In genomic region chr20:52204136-52204535, GRCh38 we compare ENCODE assay signal across 26 cellular contexts. TPM values are rescaled to one million over a fixed set of nuclear protein-coding genes. Genes with fewer than 3 reads are reported as not detected.
DNase-seq lines count a peak whose midpoint lies in the region; ATAC-seq, FAIRE-seq and TF ChIP-seq lines count a peak whose summit lies in the region.
"Had no signal": no experiment of that assay in that cellular context is flagged by ENCODE, and none has a peak within 500 bp of the region (broad histone marks: within the 10 kb centered on the region; RNA-seq: fewer than 3 reads in every experiment).

No MANE protein-coding gene starts in this region.

- peak; percentile 20 for DNase-seq in CMK (ENCODE audit: low read depth)
- DNase-seq in HTR-8/SVneo (ENCODE audit: insufficient read length, low spot score): no peak
- peak; percentile 29 for DNase-seq in RWPE1 (ENCODE audit: low spot score)
- peak; percentile 2 for DNase-seq in fibroblast of mammary gland (ENCODE audit: low read depth)
- no peak for DNase-seq in activated naive CD4-positive, alpha-beta T cell treated with anti-CD3 and anti-CD28 coated beads for 36 hours
- no peak for DNase-seq in stimulated activated CD4-positive, alpha-beta T cell treated with anti-CD3 and anti-CD28 coated beads, Interleukin-12 subunit alpha, Interleukin-12 subunit beta, amount 100 ng/mL, for 4 hours
- no peak for DNase-seq in anterior cingulate cortex (lab: John Stamatoyannopoulos, UW)
- DNase-seq: activated CD4-positive, alpha-beta T cell treated with anti-CD3 and anti-CD28 coated beads for 4 hours; activated T-cell treated with anti-CD3 and anti-CD28 coated beads for 4 hours; amygdala; DMS153; hypothalamus; immature natural killer cell; Karpas-422; left cardiac atrium; mucosa of descending colon; NCI-H446 treated with DMSO at 0.1 percent for 48 hours; substantia nigra; trophoblast cell had no signal

- TF ChIP-seq CTCF in RWPE1 (conservative IDR thresholded peaks at IDR 0.05; ENCODE audit: low read depth): no peak
- no peak for TF ChIP-seq CTCF in fibroblast of mammary gland (conservative IDR thresholded peaks at IDR 0.05; ENCODE audit: control insufficient read depth, insufficient read depth, low read depth, low read length)

- H3K36me3 Mint-ChIP-seq in activated naive CD4-positive, alpha-beta T cell treated with anti-CD3 and anti-CD28 coated beads for 36 hours (ENCODE audit: low read depth): no peaks in the 10 kb centered on the region
- H3K36me3 Mint-ChIP-seq: activated naive CD4-positive, alpha-beta T cell treated with anti-CD3 and anti-CD28 coated beads, Interleukin-2, amount 50 U/mL, for 72 hours; immature natural killer cell; natural killer cell treated with Interleukin-12 subunit alpha and Interleukin-12 subunit beta and Interleukin-15 and Interleukin-18, amount 100 ng/mL, for 72 hours; stimulated activated memory B cell treated with anti-CD40 and anti-IgM and Interleukin-4, amounts not matched to agents 10 μg/mL and 1 μg/mL and 100 μg/mL, for 72 hours had no signal

- no peak overlapping the region for H3K4me3 ChIP-seq in fibroblast of mammary gland (ENCODE audit: control insufficient read depth, low read depth, low read length)
- H3K4me3 ChIP-seq: BLaER1 treated with 17β-estradiol and CSF1 and Interleukin-3, amounts not matched to agents 10 nM and 100 nM; mucosa of descending colon had no signal

- POLR2A ChIA-PET in RWPE1 (lab: Yijun Ruan, JAX; ENCODE audit: low non-redundant PET): interaction anchor here (0.6 kb wide), 1 partner anchor 25 kb away, joined by 3 read pairs; no protein-coding TSS in a partner anchor

- no peak overlapping the region for H3K27ac ChIP-seq in RWPE1
- H3K27ac ChIP-seq: BLaER1 treated with 17β-estradiol and CSF1 and Interleukin-3, amounts not matched to agents 10 nM and 100 nM; VCaP had no signal

- H3K27me3 Mint-ChIP-seq in activated naive CD4-positive, alpha-beta T cell treated with anti-CD3 and anti-CD28 coated beads for 36 hours (ENCODE audit: low read depth): peaks cover 3% of the 10 kb centered on the region

- intact Hi-C loops in activated naive CD4-positive, alpha-beta T cell treated with anti-CD3 and anti-CD28 coated beads for 36 hours (cut with micrococcal nuclease): no loop called here

- H3K27ac Mint-ChIP-seq in activated naive CD4-positive, alpha-beta T cell treated with anti-CD3 and anti-CD28 coated beads for 36 hours: no peak overlapping the region
- H3K27ac Mint-ChIP-seq: activated naive CD4-positive, alpha-beta T cell treated with anti-CD3 and anti-CD28 coated beads, Interleukin-2, amount 50 U/mL, for 72 hours; activated T-helper 2 cell treated with anti-CD3 and anti-CD28 coated beads, Interferon-gamma antibody, Interleukin-2, Interleukin-4, amounts not matched to agents 10 μg/mL and 5 μg/mL and 100 μg/mL, durations not matched to agents 14 hours and 24 hours and 36 hours; immature natural killer cell; natural killer cell treated with Interleukin-12 subunit alpha and Interleukin-12 subunit beta and Interleukin-15 and Interleukin-18, amount 100 ng/mL, for 72 hours; stimulated activated memory B cell treated with anti-CD40 and anti-IgM and Interleukin-4, amounts not matched to agents 10 μg/mL and 1 μg/mL and 100 μg/mL, for 72 hours had no signal

- no peaks in the 10 kb centered on the region for H3K9me3 Mint-ChIP-seq in activated naive CD4-positive, alpha-beta T cell treated with anti-CD3 and anti-CD28 coated beads for 36 hours
- H3K9me3 Mint-ChIP-seq: activated naive CD4-positive, alpha-beta T cell treated with anti-CD3 and anti-CD28 coated beads, Interleukin-2, amount 50 U/mL, for 72 hours; activated T-helper 2 cell treated with anti-CD3 and anti-CD28 coated beads, Interferon-gamma antibody, Interleukin-2, Interleukin-4, amounts not matched to agents 10 μg/mL and 5 μg/mL and 100 μg/mL, durations not matched to agents 14 hours and 24 hours and 36 hours; immature natural killer cell; natural killer cell treated with Interleukin-12 subunit alpha and Interleukin-12 subunit beta and Interleukin-15 and Interleukin-18, amount 100 ng/mL, for 72 hours; stimulated activated memory B cell treated with anti-CD40 and anti-IgM and Interleukin-4, amounts not matched to agents 10 μg/mL and 1 μg/mL and 100 μg/mL, for 72 hours had no signal

- ATAC-seq in GM18858 (IDR thresholded peaks at IDR 0.05; ENCODE audit: unreplicated experiment): no peak
- ATAC-seq: activated naive CD4-positive, alpha-beta T cell treated with anti-CD3 and anti-CD28 coated beads, Interleukin-2, amount 50 U/mL, for 72 hours; left cardiac atrium; mucosa of descending colon; natural killer cell treated with Interleukin-12 subunit alpha and Interleukin-12 subunit beta and Interleukin-15 and Interleukin-18, amount 100 ng/mL, for 72 hours; stimulated activated memory B cell treated with anti-CD40 and anti-IgM and Interleukin-4, amounts not matched to agents 10 μg/mL and 1 μg/mL and 100 μg/mL, for 72 hours had no signal

- CTCF ChIA-PET in RWPE1 (lab: Yijun Ruan, JAX): interaction anchor here (0.6 to 0.7 kb wide), 2 partner anchors 9 to 689 kb away, joined by 3 to 5 read pairs; no protein-coding TSS in a partner anchor
- CTCF ChIA-PET in activated naive CD4-positive, alpha-beta T cell treated with anti-CD3 and anti-CD28 coated beads for 36 hours (lab: Charles Lee): interaction anchor here (0.7 to 1.5 kb wide), 3 partner anchors 12 to 75 kb away, joined by 5 to 7 read pairs (median 5); partner anchors contain the start of gene ZFP64

- no peak overlapping the region for H3K4me3 Mint-ChIP-seq in activated naive CD4-positive, alpha-beta T cell treated with anti-CD3 and anti-CD28 coated beads for 36 hours
- H3K4me3 Mint-ChIP-seq: immature natural killer cell; natural killer cell treated with Interleukin-12 subunit alpha and Interleukin-12 subunit beta and Interleukin-15 and Interleukin-18, amount 100 ng/mL, for 72 hours; stimulated activated memory B cell treated with anti-CD40 and anti-IgM and Interleukin-4, amounts not matched to agents 10 μg/mL and 1 μg/mL and 100 μg/mL, for 72 hours had no signal

- FAIRE-seq in HTR-8/SVneo (lab: Jason Lieb, UNC): peak; percentile 28

- no peaks in the 10 kb centered on the region for H3K4me1 Mint-ChIP-seq in activated naive CD4-positive, alpha-beta T cell treated with anti-CD3 and anti-CD28 coated beads for 36 hours (ENCODE audit: low read depth)
- H3K4me1 Mint-ChIP-seq: immature natural killer cell; stimulated activated memory B cell treated with anti-CD40 and anti-IgM and Interleukin-4, amounts not matched to agents 10 μg/mL and 1 μg/mL and 100 μg/mL, for 72 hours had no signal

RNA-seq across cellular contexts. Expression of gene ZFP64, which starts 12.6 kb away (rescaled TPM):
- total RNA-seq in activated naive CD4-positive, alpha-beta T cell treated with anti-CD3 and anti-CD28 coated beads for 36 hours: 10 to 100 TPM; 11.7 to 12.2 TPM

Comparison
In these comparisons a context has a peak if more than half of its experiments do, and no peak if none do; other contexts are left out.
1. DNase-seq: peak in CMK (single experiment), RWPE1 (single experiment) and fibroblast of mammary gland (single experiment); none in HTR-8/SVneo (single experiment), activated naive CD4-positive, alpha-beta T cell treated with anti-CD3 and anti-CD28 coated beads for 36 hours (single experiment), stimulated activated CD4-positive, alpha-beta T cell treated with anti-CD3 and anti-CD28 coated beads, Interleukin-12 subunit alpha, Interleukin-12 subunit beta, amount 100 ng/mL, for 4 hours (single experiment) and anterior cingulate cortex (0 of 58).